Comparison of ENCODE assay signal across 1 cellular context in the genomic region with DNA sequence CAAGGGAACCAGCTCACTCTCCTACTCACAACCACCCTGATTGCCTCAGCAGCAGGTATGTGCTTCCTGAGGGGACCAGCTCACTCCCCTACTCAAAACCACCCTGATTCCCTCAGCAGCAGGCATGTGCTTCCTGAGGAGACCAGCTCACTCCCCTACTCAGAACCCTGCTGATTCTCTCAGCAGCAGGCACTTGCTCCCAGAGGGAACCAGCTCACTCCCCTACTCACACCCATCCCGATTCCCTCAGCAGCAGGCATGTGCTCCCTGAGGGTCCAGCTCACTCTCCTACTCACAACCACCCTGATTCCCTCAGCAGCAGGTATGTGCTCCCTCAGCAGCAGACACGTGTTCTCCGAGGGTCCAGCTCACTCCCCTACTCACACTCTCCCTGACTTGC.
TF ChIP-seq lines count a peak whose summit lies in the region.

No MANE protein-coding gene starts in this region.

TF ChIP-seq in GM12878, 131 proteins besides CTCF, POLR2A, EP300 and RAD21:
- TF ChIP-seq SREBF1 (IDR thresholded peaks at IDR 0.05; ENCODE audit: low read length) = no peak
- TF ChIP-seq POLR2AphosphoS2 (IDR thresholded peaks at IDR 0.05; ENCODE audit: low read depth, low read length) = 0 out of 2 replicates have a peak, but pooled peaks have one; percentile 3
